8 cellular contexts compared by ENCODE assay signal in genomic region chr20:47501117-47501482, GRCh38. TPM values are rescaled to one million over a fixed set of nuclear protein-coding genes. Genes with fewer than 3 reads are reported as not detected.
DNase-seq lines count a peak whose midpoint lies in the region; ATAC-seq and TF ChIP-seq lines count a peak whose summit lies in the region.

No MANE protein-coding gene starts in this region.

- TF ChIP-seq CTCF in CD4-positive, alpha-beta T cell (IDR thresholded peaks at IDR 0.05) = no peak
- no peak for TF ChIP-seq CTCF in MCF 10A (IDR thresholded peaks at IDR 0.05; ENCODE audit: unreplicated experiment)

- no peaks in the 10 kb centered on the region for H3K27me3 Mint-ChIP-seq in CD4-positive, alpha-beta T cell
- H3K27me3 Mint-ChIP-seq in MCF 10A (ENCODE audit: insufficient read depth, unreplicated experiment) (no peaks in the 10 kb centered on the region), memory B cell (no peaks in the 10 kb centered on the region)

- H3K27me3 ChIP-seq in CD4-positive, alpha-beta T cell (ENCODE audit: control insufficient read depth, insufficient read depth, low read length) = no peaks in the 10 kb centered on the region
- H3K27me3 ChIP-seq in aorta (ENCODE audit: control insufficient read depth in 1 of 2, insufficient read depth in 2 of 2, low read length in 1 of 2) = no peaks in the 10 kb centered on the region

- H3K36me3 Mint-ChIP-seq in CD4-positive, alpha-beta T cell (ENCODE audit: low read depth) = peaks cover 17% of the 10 kb centered on the region
- peaks cover 6% of the 10 kb centered on the region for H3K36me3 Mint-ChIP-seq in MCF 10A (ENCODE audit: insufficient read depth, unreplicated experiment)
- peaks cover 10% of the 10 kb centered on the region for H3K36me3 Mint-ChIP-seq in memory B cell

- H3K36me3 ChIP-seq in aorta (ENCODE audit: control insufficient read depth in 1 of 2, insufficient read depth in 2 of 2, low read length in 1 of 2) = no peaks in the 10 kb centered on the region

- no peak for ATAC-seq in CD4-positive, alpha-beta T cell (ENCODE audit: poor library complexity)
- ATAC-seq in HG02981 (IDR thresholded peaks at IDR 0.05; ENCODE audit: unreplicated experiment) (peak; percentile 10), memory B cell (ENCODE audit: low read depth) (no peak), aorta (ENCODE audit: low FRiP score) (no peak)

- TSS peak; percentile 87 for BruUV-seq in MCF 10A (replicated peaks; lab: Mats Ljungman, UMichigan)

- no peaks in the 10 kb centered on the region for H3K4me1 ChIP-seq in aorta (ENCODE audit: control insufficient read depth in 1 of 2, insufficient read depth in 2 of 2, low read length in 2 of 2)

- peak overlapping the region; percentile 85 for H3K27ac ChIP-seq in CD4-positive, alpha-beta T cell (ENCODE audit: low read depth, low read length)
- H3K27ac ChIP-seq in aorta (ENCODE audit: low read depth in 1 of 2, low read length in 2 of 2) = peak overlapping the region; percentile 32 to 88

- no peaks in the 10 kb centered on the region for H3K9me3 ChIP-seq in CD4-positive, alpha-beta T cell (ENCODE audit: control insufficient read depth, low read length)
- H3K9me3 ChIP-seq in aorta (ENCODE audit: control insufficient read depth, low read length) = no peaks in the 10 kb centered on the region

- H3K4me3 Mint-ChIP-seq in CD4-positive, alpha-beta T cell = peak overlapping the region; percentile 100
- H3K4me3 Mint-ChIP-seq in MCF 10A (ENCODE audit: unreplicated experiment) (peak overlapping the region; percentile 94), memory B cell (peak overlapping the region; percentile 100)

- POLR2A ChIA-PET in CD4-positive, alpha-beta T cell (lab: Charles Lee) = interaction anchor here (0.6 to 4.2 kb wide), 11 partner anchors 8 to 144 kb away, joined by 3 to 48 read pairs (median 6); partner anchors contain the start of gene ZMYND8
- POLR2A ChIA-PET in MCF 10A (lab: Yijun Ruan, JAX) = interaction anchor here (0.5 to 5.5 kb wide), 44 partner anchors 9 to 753 kb away, joined by 3 to 192 read pairs (median 6); partner anchors contain the start of gene ZMYND8

- CTCF ChIA-PET in CD4-positive, alpha-beta T cell (lab: Charles Lee) = interaction anchor here (1.6 to 2.0 kb wide), 2 partner anchors 13 to 120 kb away, joined by 5 to 13 read pairs; no protein-coding TSS in a partner anchor
- CTCF ChIA-PET in MCF 10A (lab: Yijun Ruan, JAX) = interaction anchor here (0.5 to 4.2 kb wide), 11 partner anchors 8 to 123 kb away, joined by 3 to 18 read pairs (median 3); no protein-coding TSS in a partner anchor

- intact Hi-C loops in CD4-positive, alpha-beta T cell (cut with DNase I, micrococcal nuclease) = loop anchor here (5.0 to 10.0 kb wide), 5 partner anchors 54 to 144 kb away; partner anchors contain the start of gene ZMYND8 (in 1 of the 2)
- intact Hi-C loops in MCF 10A (cut with micrococcal nuclease) = loop anchor here (1.0 to 5.0 kb wide), 4 partner anchors 39 to 304 kb away; no protein-coding TSS in a partner anchor
- intact Hi-C loops in aorta (cut with DNase I) = loop anchor here (5.0 to 10.0 kb wide), 5 partner anchors 34 to 119 kb away; no protein-coding TSS in a partner anchor

- DNase-seq in CD4-positive, alpha-beta T cell = no peak
- DNase-seq in MCF 10A (ENCODE audit: unreplicated experiment) (no peak), memory B cell (ENCODE audit: low spot score in 2 of 2) (no peak), aorta (no peak), putamen (ENCODE audit: low spot score) (no peak)
- DNase-seq in stimulated activated CD4-positive, alpha-beta T cell treated with anti-CD3 and anti-CD28 coated beads, Interleukin-1b, Interleukin-23, amount 100 ng/mL, for 48 hours = no peak
- DNase-seq in stimulated activated CD4-positive, alpha-beta T cell treated with anti-CD3 and anti-CD28 coated beads, Interleukin-15, amount 100 ng/mL, for 24 hours = no peak

- H3K4me3 ChIP-seq in aorta (ENCODE audit: low read length in 2 of 2) = no peak overlapping the region

- no peaks in the 10 kb centered on the region for H3K9me3 Mint-ChIP-seq in CD4-positive, alpha-beta T cell
- H3K9me3 Mint-ChIP-seq in MCF 10A (ENCODE audit: unreplicated experiment) = no peaks in the 10 kb centered on the region
- no peaks in the 10 kb centered on the region for H3K9me3 Mint-ChIP-seq in memory B cell

- peaks cover 45% of the 10 kb centered on the region for H3K4me1 Mint-ChIP-seq in CD4-positive, alpha-beta T cell (ENCODE audit: low read depth)
- H3K4me1 Mint-ChIP-seq in MCF 10A (ENCODE audit: insufficient read depth, unreplicated experiment) (peaks cover 19% of the 10 kb centered on the region), memory B cell (peaks cover 28% of the 10 kb centered on the region)

- WGBS in aorta, 2 donors = 15 to 16% methylated on average over 5 of the region's 5 CpGs

- peak overlapping the region; percentile 94 for H3K27ac Mint-ChIP-seq in CD4-positive, alpha-beta T cell
- H3K27ac Mint-ChIP-seq in MCF 10A (ENCODE audit: low read depth, unreplicated experiment) (peak overlapping the region; percentile 95), memory B cell (peak overlapping the region; percentile 98)

RNA-seq across cellular contexts. Expression of gene NCOA3, which starts 0.6 kb away (rescaled TPM):
- 10 to 100 TPM; 59.9 to 65.4 TPM for total RNA-seq in CD4-positive, alpha-beta T cell
- total RNA-seq in MCF 10A (2022) = 61.4 and 68.6 TPM in 2 replicates
- 10 to 100 TPM; 42.6 to 53.7 TPM for total RNA-seq in aorta
- 10 to 100 TPM in 1 of 2 donors, 1 to 10 TPM in 1; 4.8 to 12.7 TPM for polyA plus RNA-seq in aorta
